In the genomic region with DNA sequence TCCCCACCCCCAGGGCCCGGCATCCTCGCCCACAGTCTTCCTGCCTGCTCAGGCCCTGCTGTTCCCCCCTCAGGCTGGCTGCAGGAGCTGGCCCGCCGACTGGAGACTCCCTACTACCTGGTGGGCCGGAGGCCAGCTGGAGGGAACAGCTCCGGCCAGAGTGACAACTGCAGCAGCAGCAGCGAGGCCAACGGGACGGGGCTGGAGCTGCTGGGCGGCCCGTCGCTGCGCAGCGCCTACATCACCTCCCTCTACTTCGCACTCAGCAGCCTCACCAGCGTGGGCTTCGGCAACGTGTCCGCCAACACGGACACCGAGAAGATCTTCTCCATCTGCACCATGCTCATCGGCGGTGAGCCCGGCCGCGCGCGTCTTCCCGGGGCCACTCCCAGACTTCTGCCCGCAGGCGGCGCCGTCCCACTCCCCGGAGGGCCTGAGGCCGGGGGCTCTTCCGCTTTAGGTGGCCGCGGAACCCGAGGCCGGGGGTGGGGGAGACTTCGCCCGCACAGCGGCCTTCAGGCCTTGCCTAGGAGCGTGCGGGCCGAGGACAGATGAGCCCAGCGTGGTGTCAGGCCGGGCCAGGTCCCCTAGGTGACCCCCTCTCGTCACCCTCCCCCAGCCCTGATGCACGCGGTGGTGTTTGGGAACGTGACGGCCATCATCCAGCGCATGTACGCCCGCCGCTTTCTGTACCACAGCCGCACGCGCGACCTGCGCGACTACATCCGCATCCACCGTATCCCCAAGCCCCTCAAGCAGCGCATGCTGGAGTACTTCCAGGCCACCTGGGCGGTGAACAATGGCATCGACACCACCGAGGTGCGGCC, we compare ENCODE assay signal across 8 cellular contexts. TPM values are rescaled to one million over a fixed set of nuclear protein-coding genes. Genes with fewer than 3 reads are reported as not detected.
DNase-seq lines count a peak whose midpoint lies in the region; ATAC-seq and TF ChIP-seq lines count a peak whose summit lies in the region.

No MANE protein-coding gene starts in this region.

- H3K27ac ChIP-seq in CD4-positive, alpha-beta T cell (ENCODE audit: low read depth, low read length) = no peak overlapping the region
- no peak overlapping the region for H3K27ac ChIP-seq in Peyer's patch
- no peak overlapping the region for H3K27ac ChIP-seq in endodermal cell (ENCODE audit: low read depth, low read length)

- 50 to 67% methylated on average over 32 to 70 of the region's 70 CpGs for WGBS in endodermal cell (ENCODE audit: insufficient coverage in 1 of 2, insufficient read length in 1 of 2), 2 experiments

- H3K36me3 Mint-ChIP-seq in CD4-positive, alpha-beta T cell (ENCODE audit: low read depth) = no peaks in the 10 kb centered on the region
- no peaks in the 10 kb centered on the region for H3K36me3 Mint-ChIP-seq in endodermal cell (ENCODE audit: low read depth)
- H3K36me3 Mint-ChIP-seq in natural killer cell treated with Interleukin-12 subunit alpha and Interleukin-12 subunit beta and Interleukin-15 and Interleukin-18, amount 100 ng/mL, for 72 hours = no peaks in the 10 kb centered on the region

- CTCF ChIA-PET in CD4-positive, alpha-beta T cell (lab: Charles Lee) = no interaction called here

- no peak for TF ChIP-seq POLR2A in Peyer's patch (IDR thresholded peaks at IDR 0.05)

- no peak overlapping the region for H3K9ac ChIP-seq in endodermal cell (ENCODE audit: extremely low read depth, low read length, poor library complexity, severe bottlenecking)

- peak overlapping the region; percentile 77 for H3K4me3 Mint-ChIP-seq in CD4-positive, alpha-beta T cell
- peak overlapping the region; percentile 47 for H3K4me3 Mint-ChIP-seq in endodermal cell
- H3K4me3 Mint-ChIP-seq in natural killer cell treated with Interleukin-12 subunit alpha and Interleukin-12 subunit beta and Interleukin-15 and Interleukin-18, amount 100 ng/mL, for 72 hours = peak overlapping the region; percentile 59

- H3K27ac Mint-ChIP-seq in CD4-positive, alpha-beta T cell = no peak overlapping the region
- H3K27ac Mint-ChIP-seq in endodermal cell = no peak overlapping the region
- no peak overlapping the region for H3K27ac Mint-ChIP-seq in natural killer cell treated with Interleukin-12 subunit alpha and Interleukin-12 subunit beta and Interleukin-15 and Interleukin-18, amount 100 ng/mL, for 72 hours

- ATAC-seq in CD4-positive, alpha-beta T cell (ENCODE audit: poor library complexity) = peak; percentile 49
- ATAC-seq in natural killer cell treated with Interleukin-12 subunit alpha and Interleukin-12 subunit beta and Interleukin-15 and Interleukin-18, amount 100 ng/mL, for 72 hours = peak; percentile 55 to 61
- ATAC-seq in GM18520 (IDR thresholded peaks at IDR 0.05; ENCODE audit: unreplicated experiment) = no peak
- no peak for ATAC-seq in HG03025 (IDR thresholded peaks at IDR 0.05; ENCODE audit: low FRiP score, unreplicated experiment)

- peak; percentile 42 for TF ChIP-seq CTCF in CD4-positive, alpha-beta T cell (IDR thresholded peaks at IDR 0.05)
- no peak for TF ChIP-seq CTCF in Peyer's patch (IDR thresholded peaks at IDR 0.05)
- peak; percentile 75 for TF ChIP-seq CTCF in endodermal cell (conservative IDR thresholded peaks at IDR 0.05)

- H3K36me3 ChIP-seq in Peyer's patch (no peaks in the 10 kb centered on the region), endodermal cell (ENCODE audit: control insufficient read depth, insufficient read depth, low read length) (no peaks in the 10 kb centered on the region)

- POLR2A ChIA-PET in CD4-positive, alpha-beta T cell (lab: Charles Lee) = interaction anchor here (1.1 to 1.3 kb wide), 2 partner anchors 18 to 73 kb away, joined by 3 to 5 read pairs; no protein-coding TSS in a partner anchor

- DNase-seq in CD4-positive, alpha-beta T cell = peak in 3 of 10 experiments; percentile 23 to 37 (median 26)
- peak in 2 of 3 donors; percentile 27 to 52 for DNase-seq in Peyer's patch
- peak; percentile 87 for DNase-seq in endodermal cell
- no peak for DNase-seq in natural killer cell treated with Interleukin-12 subunit alpha and Interleukin-12 subunit beta and Interleukin-15 and Interleukin-18, amount 100 ng/mL, for 72 hours (ENCODE audit: low spot score)
- DNase-seq in NCI-H1092 (lab: John Stamatoyannopoulos, UW) = no peak
- no peak for DNase-seq in HCEC 1CT

- peaks cover 12% of the 10 kb centered on the region for H3K4me1 Mint-ChIP-seq in CD4-positive, alpha-beta T cell (ENCODE audit: low read depth)
- peaks cover 31% of the 10 kb centered on the region for H3K4me1 Mint-ChIP-seq in endodermal cell
- H3K4me1 Mint-ChIP-seq in natural killer cell treated with Interleukin-12 subunit alpha and Interleukin-12 subunit beta and Interleukin-15 and Interleukin-18, amount 100 ng/mL, for 72 hours (ENCODE audit: low read depth in 2 of 2) = peaks cover 0 to 10% of the 10 kb centered on the region in 2 donors

- H3K4me1 ChIP-seq in Peyer's patch = peaks cover 0 to 16% (median 6%) of the 10 kb centered on the region in 4 donors
- peaks cover 7% of the 10 kb centered on the region for H3K4me1 ChIP-seq in endodermal cell (ENCODE audit: control insufficient read depth, insufficient read depth, low read length)

- H3K4me3 ChIP-seq in Peyer's patch = peak overlapping the region; percentile 11 to 44 (median 38)
- H3K4me3 ChIP-seq in endodermal cell (ENCODE audit: low read length) = no peak overlapping the region

- H3K27me3 Mint-ChIP-seq in CD4-positive, alpha-beta T cell = peaks cover 25% of the 10 kb centered on the region
- peaks cover 80% of the 10 kb centered on the region for H3K27me3 Mint-ChIP-seq in endodermal cell (ENCODE audit: insufficient read depth)
- peaks cover 14 to 18% of the 10 kb centered on the region in 2 donors for H3K27me3 Mint-ChIP-seq in natural killer cell treated with Interleukin-12 subunit alpha and Interleukin-12 subunit beta and Interleukin-15 and Interleukin-18, amount 100 ng/mL, for 72 hours

- intact Hi-C loops in CD4-positive, alpha-beta T cell (cut with DNase I, micrococcal nuclease) = no loop called here

- peaks cover 17% of the 10 kb centered on the region for H3K27me3 ChIP-seq in CD4-positive, alpha-beta T cell (ENCODE audit: control insufficient read depth, insufficient read depth, low read length)
- no peaks in the 10 kb centered on the region for H3K27me3 ChIP-seq in Peyer's patch
- peaks cover 51% of the 10 kb centered on the region for H3K27me3 ChIP-seq in endodermal cell (ENCODE audit: control insufficient read depth, insufficient read depth, low read length, poor library complexity, severe bottlenecking)

- no peaks in the 10 kb centered on the region for H3K9me3 ChIP-seq in CD4-positive, alpha-beta T cell (ENCODE audit: control insufficient read depth, low read length)
- H3K9me3 ChIP-seq in Peyer's patch = no peaks in the 10 kb centered on the region
- H3K9me3 ChIP-seq in endodermal cell (ENCODE audit: control insufficient read depth, low read length) = no peaks in the 10 kb centered on the region

- H3K9me3 Mint-ChIP-seq in CD4-positive, alpha-beta T cell = no peaks in the 10 kb centered on the region
- H3K9me3 Mint-ChIP-seq in endodermal cell = no peaks in the 10 kb centered on the region
- no peaks in the 10 kb centered on the region for H3K9me3 Mint-ChIP-seq in natural killer cell treated with Interleukin-12 subunit alpha and Interleukin-12 subunit beta and Interleukin-15 and Interleukin-18, amount 100 ng/mL, for 72 hours

RNA-seq across cellular contexts. Expression of gene KCNH3, which starts 10.2 kb away (rescaled TPM):
- 1 to 10 TPM; 2.4 to 3.4 TPM for total RNA-seq in CD4-positive, alpha-beta T cell
- total RNA-seq in Peyer's patch (under 1 TPM in 2 of 4 donors, not detected in 2; 0.57 to 0.83 TPM), endodermal cell (1 to 10 TPM in 1 of 2 donors, under 1 TPM in 1; 1.00 to 1.5 TPM)
- 0.50 TPM for polyA plus RNA-seq in endodermal cell (2013, experiment 1 of 2)
- 0.25 TPM for polyA plus RNA-seq in endodermal cell (2013, experiment 2 of 2)
- under 1 TPM; 0.50 to 0.70 TPM for total RNA-seq in natural killer cell treated with Interleukin-12 subunit alpha and Interleukin-12 subunit beta and Interleukin-15 and Interleukin-18, amount 100 ng/mL, for 72 hours

RNA-seq across cellular contexts. Expression of gene MCRS1, which starts 18.9 kb away (rescaled TPM):
- total RNA-seq in CD4-positive, alpha-beta T cell = 10 to 100 TPM; 49.0 to 56.4 TPM
- total RNA-seq in Peyer's patch (100 to 1,000 TPM in 1 of 4 donors, 10 to 100 TPM in 3; 68.0 to 107 (median 85.6) TPM), endodermal cell (10 to 100 TPM; 97.5 to 98.9 TPM)
- 65.0 TPM for polyA plus RNA-seq in endodermal cell (2013, experiment 1 of 2)
- polyA plus RNA-seq in endodermal cell (2013, experiment 2 of 2) = 59.2 TPM
- total RNA-seq in natural killer cell treated with Interleukin-12 subunit alpha and Interleukin-12 subunit beta and Interleukin-15 and Interleukin-18, amount 100 ng/mL, for 72 hours = 10 to 100 TPM; 64.9 to 89.8 TPM

RNA-seq across cellular contexts. Expression of gene FAM186B, which starts 56.4 kb away (rescaled TPM):
- under 1 TPM; 0.64 to 0.74 TPM for total RNA-seq in CD4-positive, alpha-beta T cell
- total RNA-seq in Peyer's patch (1 to 10 TPM in 1 of 4 donors, under 1 TPM in 1, not detected in 2; 0.35 to 1.0 TPM), endodermal cell (under 1 TPM; 0.22 to 0.26 TPM)
- polyA plus RNA-seq in endodermal cell (2013, experiment 1 of 2) = 0.18 TPM
- polyA plus RNA-seq in endodermal cell (2013, experiment 2 of 2) = 0.08 TPM
- 1 to 10 TPM; 2.0 to 2.3 TPM for total RNA-seq in natural killer cell treated with Interleukin-12 subunit alpha and Interleukin-12 subunit beta and Interleukin-15 and Interleukin-18, amount 100 ng/mL, for 72 hours

Comparison
In these comparisons a context has a peak if more than half of its experiments do, and no peak if none do; other contexts are left out.
1. ATAC-seq: peak in CD4-positive, alpha-beta T cell (single experiment) and natural killer cell treated with Interleukin-12 subunit alpha and Interleukin-12 subunit beta and Interleukin-15 and Interleukin-18, amount 100 ng/mL, for 72 hours (2 of 2); none in GM18520 (single experiment) and HG03025 (single experiment).
2. DNase-seq: peak in Peyer's patch (2 of 3) and endodermal cell (single experiment); none in natural killer cell treated with Interleukin-12 subunit alpha and Interleukin-12 subunit beta and Interleukin-15 and Interleukin-18, amount 100 ng/mL, for 72 hours (single experiment), NCI-H1092 (single experiment) and HCEC 1CT (single experiment).
3. CTCF ChIP-seq: peak in CD4-positive, alpha-beta T cell (single experiment) and endodermal cell (single experiment); none in Peyer's patch (0 of 6).
4. Peak in every context shown above with its lines, with median percentiles within 50 percentile points of each other: H3K4me3 Mint-ChIP-seq.